ENCODE assay signal across 11 cellular contexts in the genomic region with DNA sequence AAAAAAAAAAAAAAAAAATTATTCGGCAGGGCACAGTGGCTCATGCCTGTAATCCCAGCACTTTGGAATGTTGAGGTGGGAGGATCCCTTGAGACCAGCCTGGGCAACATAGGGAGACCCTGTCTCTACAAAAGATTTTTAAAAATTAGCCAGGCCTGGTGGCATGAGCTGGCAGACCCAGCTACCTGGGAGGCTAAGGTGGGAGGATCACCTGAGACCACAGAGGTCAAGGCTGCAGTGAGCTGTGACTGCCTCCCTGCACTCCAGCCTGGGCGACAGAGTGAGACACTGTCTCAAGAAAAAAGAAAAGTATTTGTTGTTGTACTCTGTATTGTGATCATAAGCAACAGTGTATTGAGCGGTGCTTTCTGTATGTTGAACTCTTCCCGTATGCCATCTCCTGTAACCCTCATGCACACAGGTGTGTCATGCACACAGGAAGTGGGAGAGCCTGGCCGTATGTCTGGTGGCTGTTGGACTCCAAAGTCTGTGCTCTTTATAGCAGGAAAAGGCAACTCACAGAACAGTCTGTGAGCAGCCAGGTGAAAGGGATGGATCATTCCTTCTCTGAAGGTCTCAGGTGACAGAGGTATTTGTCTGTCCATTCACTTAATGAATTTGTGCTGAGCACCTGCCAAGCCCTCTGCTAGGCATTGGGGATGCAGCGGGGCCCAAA. TPM values are rescaled to one million over a fixed set of nuclear protein-coding genes. Genes with fewer than 3 reads are reported as not detected.
DNase-seq lines count a peak whose midpoint lies in the region; ATAC-seq and TF ChIP-seq lines count a peak whose summit lies in the region.
"Had no signal": no experiment of that assay in that cellular context is flagged by ENCODE, and none has a peak within 500 bp of the region (broad histone marks: within the 10 kb centered on the region; RNA-seq: fewer than 3 reads in every experiment).

No MANE protein-coding gene starts in this region.

- no peak overlapping the region for H3K4me3 Mint-ChIP-seq in GM23338
- H3K4me3 Mint-ChIP-seq: activated T-cell treated with anti-CD3 and anti-CD28 coated beads, Interleukin-2, amount 50 U/mL, for 4 hours had no signal

- no peak overlapping the region for H2BK120ac ChIP-seq in trophoblast cell (ENCODE audit: insufficient read depth, low read length, poor library complexity)

- no peaks in the 10 kb centered on the region for H3K9me3 Mint-ChIP-seq in GM23338
- H3K9me3 Mint-ChIP-seq: activated T-cell treated with anti-CD3 and anti-CD28 coated beads, Interleukin-2, amount 50 U/mL, for 4 hours had no signal

- no peak overlapping the region for H3K4ac ChIP-seq in trophoblast cell (ENCODE audit: low read depth, low read length)

- peaks cover 2% of the 10 kb centered on the region; the same call in 1 of the 2 replicates for H3F3A ChIP-seq in GM23338 (replicated peaks; ENCODE audit: low read depth)

- no peak overlapping the region for H3K9ac ChIP-seq in trophoblast cell (ENCODE audit: low read length)

- peaks cover 52% of the 10 kb centered on the region for H3K36me3 Mint-ChIP-seq in GM23338 (ENCODE audit: low read depth)

- peaks cover 42% of the 10 kb centered on the region for H3K4me1 Mint-ChIP-seq in GM23338

- no peak overlapping the region for H4K12ac ChIP-seq in trophoblast cell (ENCODE audit: low read depth, low read length)

- H3K27ac Mint-ChIP-seq in GM23338: peak overlapping the region; percentile 36

- H3K36me3 ChIP-seq in GM23338 (ENCODE audit: insufficient read depth) (no peaks in the 10 kb centered on the region), trophoblast cell (ENCODE audit: control insufficient read depth in 1 of 2, insufficient read depth in 2 of 2, low read length in 2 of 2) (peaks cover 10 to 20% of the 10 kb centered on the region in 2 experiments)

- H2AK5ac ChIP-seq in trophoblast cell (ENCODE audit: low read length): no peak overlapping the region

- no peak for TF ChIP-seq CTCF in GM23338 (conservative IDR thresholded peaks at IDR 0.05; ENCODE audit: low read depth in 2 of 2)

- no peak overlapping the region for H3K18ac ChIP-seq in trophoblast cell (ENCODE audit: low read length)

- peaks cover 95% of the 10 kb centered on the region for H3K79me2 ChIP-seq in GM23338 (replicated peaks; ENCODE audit: insufficient read depth)
- peaks cover 9% of the 10 kb centered on the region for H3K79me2 ChIP-seq in trophoblast cell (ENCODE audit: control insufficient read depth, insufficient read depth, low read length, poor library complexity)

- H2AFZ ChIP-seq in GM23338: no peak overlapping the region
- H2AFZ ChIP-seq in trophoblast cell (ENCODE audit: insufficient read depth, low read length, poor library complexity): no peak overlapping the region

- H3K27me3 ChIP-seq in GM23338 (ENCODE audit: insufficient read depth) (no peaks in the 10 kb centered on the region), trophoblast cell (ENCODE audit: insufficient read depth, low read length) (no peaks in the 10 kb centered on the region)

- no peaks in the 10 kb centered on the region for H3K79me1 ChIP-seq in trophoblast cell (ENCODE audit: low read length)

- H3K9me2 ChIP-seq in GM23338 (ENCODE audit: insufficient read depth): no peaks in the 10 kb centered on the region

- no peak overlapping the region for H3K14ac ChIP-seq in trophoblast cell (ENCODE audit: low read length)

- ATAC-seq in GM23338 (no peak), GM18505 (IDR thresholded peaks at IDR 0.05; ENCODE audit: unreplicated experiment) (no peak)
- ATAC-seq: activated T-cell treated with anti-CD3 and anti-CD28 coated beads, Interleukin-2, amount 50 U/mL, for 4 hours had no signal

- H4K8ac ChIP-seq in trophoblast cell (ENCODE audit: low read depth, low read length): no peak overlapping the region

- peak overlapping the region; percentile 6; the same call in 1 of the 2 replicates for H3K4me2 ChIP-seq in GM23338
- H3K4me2 ChIP-seq in trophoblast cell (ENCODE audit: low read length): no peak overlapping the region

- H3K23ac ChIP-seq in trophoblast cell (ENCODE audit: low read length): no peak overlapping the region

- H3K27ac ChIP-seq in GM23338 (ENCODE audit: low read depth): peak overlapping the region; percentile 72
- H3K27ac ChIP-seq in cingulate gyrus (ENCODE audit: low read depth, low read length): peak overlapping the region; percentile 39
- peak overlapping the region; percentile 5 for H3K27ac ChIP-seq in trophoblast cell (ENCODE audit: low read depth, low read length)

- WGBS in trophoblast cell (ENCODE audit: extremely low coverage, insufficient coverage, insufficient read length): no CpG with 5 or more reads among the region's 6 CpGs

- DNase-seq in COLO668 (lab: John Stamatoyannopoulos, UW; ENCODE audit: unreplicated experiment) (peak; percentile 58), GM23338 (ENCODE audit: low spot score) (no peak), trophoblast cell (peak; percentile 59 to 60), NCI-H345 (lab: John Stamatoyannopoulos, UW) (no peak), NCI-H446 treated with DMSO at 0.1 percent for 48 hours (lab: John Stamatoyannopoulos, UW) (no peak)
- DNase-seq: activated T-cell treated with anti-CD3 and anti-CD28 coated beads, Interleukin-2, amount 50 U/mL, for 4 hours; foreskin fibroblast; midbrain; SW 1271 had no signal

- no peaks in the 10 kb centered on the region for H3K9me3 ChIP-seq in trophoblast cell (ENCODE audit: insufficient read depth, low read depth, low read length)

- peaks cover 4% of the 10 kb centered on the region for H4K20me1 ChIP-seq in GM23338 (replicated peaks; ENCODE audit: insufficient read depth)

- H3K4me3 ChIP-seq in GM23338 (no peak overlapping the region), trophoblast cell (ENCODE audit: low read depth, low read length) (no peak overlapping the region)

- H3K4me1 ChIP-seq in GM23338 (ENCODE audit: insufficient read depth) (peaks cover 31% of the 10 kb centered on the region), trophoblast cell (ENCODE audit: control insufficient read depth in 1 of 2, insufficient read depth in 2 of 2, low read length in 2 of 2) (peaks cover 11 to 17% of the 10 kb centered on the region in 2 experiments)

- no peak overlapping the region for H4K91ac ChIP-seq in trophoblast cell (ENCODE audit: low read depth, low read length)

- H2BK12ac ChIP-seq in trophoblast cell (ENCODE audit: low read length): no peak overlapping the region

- H2BK5ac ChIP-seq in trophoblast cell (ENCODE audit: low read depth, low read length, poor library complexity): no peak overlapping the region

- TF ChIP-seq POLR2A in GM18505 (IDR thresholded peaks at IDR 0.05; ENCODE audit: borderline replicate concordance, extremely low read depth, insufficient read depth, insufficient read length): no peak

- H3K27me3 Mint-ChIP-seq in GM23338 (ENCODE audit: insufficient read depth, low read depth, poor library complexity): no peaks in the 10 kb centered on the region

TF ChIP-seq in GM23338, 12 proteins besides CTCF, POLR2A, EP300 and RAD21 (continues in another document):
- TF ChIP-seq JUNB (IDR thresholded peaks at IDR 0.05; ENCODE audit: unreplicated experiment) (no peak), ETS1 (IDR thresholded peaks at IDR 0.05) (no peak), NANOG (IDR thresholded peaks at IDR 0.05; ENCODE audit: borderline replicate concordance) (no peak), ZNF331 (CRISPR knock-in tag; IDR thresholded peaks at IDR 0.05; ENCODE audit: low read depth) (no peak), CREB1 (CRISPR knock-in tag; IDR thresholded peaks at IDR 0.05; ENCODE audit: low read depth) (no peak)

RNA-seq across cellular contexts. Expression of gene CDH1, which starts 17.2 kb away (rescaled TPM):
- 142 TPM in 2 replicates for total RNA-seq in GM23338 (2014; rRNA removed; shearing (Covaris generic))
- polyA plus RNA-seq in GM23338 (2016; fragmentation: Nextera tagmentation; extraction: Ambion mirVana): 58.1 and 64.1 TPM in 2 replicates
- 212 and 221 TPM in 2 replicates for polyA plus RNA-seq in trophoblast cell (2013)

Comparison
In these comparisons a context has a peak if more than half of its experiments do, and no peak if none do; other contexts are left out.
1. DNase-seq: peak in COLO668 (single experiment) and trophoblast cell (2 of 2); none in GM23338 (single experiment), NCI-H345 (single experiment) and NCI-H446 treated with DMSO at 0.1 percent for 48 hours (single experiment).
2. H3K27ac ChIP-seq: peak in every context shown above with its lines; median percentile 72 in GM23338; 39 in cingulate gyrus; 5 in trophoblast cell.